ENCODE assay signal across 22 cellular contexts in genomic region chr2:59936031-59936430, GRCh38.
DNase-seq lines count a peak whose midpoint lies in the region; ATAC-seq, FAIRE-seq and TF ChIP-seq lines count a peak whose summit lies in the region.
"Had no signal": no experiment of that assay in that cellular context is flagged by ENCODE, and none has a peak within 500 bp of the region (broad histone marks: within the 10 kb centered on the region; RNA-seq: fewer than 3 reads in every experiment).

No MANE protein-coding gene starts in this region.

- peak; percentile 14 for FAIRE-seq in GM12892 (lab: Jason Lieb, UNC)
- FAIRE-seq: D721Med, H1 had no signal

- DNase-seq in GM12892 (ENCODE audit: insufficient read length): no peak
- DNase-seq in NCI-H128 (lab: John Stamatoyannopoulos, UW; ENCODE audit: unreplicated experiment): peak; percentile 74
- peak; percentile 11 for DNase-seq in NCI-H69 (lab: John Stamatoyannopoulos, UW)
- peak; percentile 78 for DNase-seq in pons (ENCODE audit: low spot score)
- DNase-seq in stimulated activated CD4-positive, alpha-beta T cell treated with anti-CD3 and anti-CD28 coated beads, Interleukin-4, amount 100 ng/mL, for 24 hours: no peak
- no peak for DNase-seq in NCI-H2196 (lab: John Stamatoyannopoulos, UW; ENCODE audit: unreplicated experiment)
- DNase-seq: BE2C; CD4-positive, alpha-beta T cell; GF-D8; HFFc6; Karpas-422; MG63; NCI-H1436; NCI-H2029 treated with DMSO at 0.1 percent for 48 hours; NCI-H446; NCI-H82; T-cell had no signal

- no peak for ATAC-seq in GM21717 (IDR thresholded peaks at IDR 0.05; ENCODE audit: unreplicated experiment)
- ATAC-seq: Panc1, Right ventricle myocardium inferior, T-cell had no signal

- TF ChIP-seq POLR2A in GM12892 (IDR thresholded peaks at IDR 0.05; ENCODE audit: low read depth, low read length): no peak

Comparison
In these comparisons a context has a peak if more than half of its experiments do, and no peak if none do; other contexts are left out.
1. DNase-seq: peak in NCI-H128 (single experiment), NCI-H69 (single experiment) and pons (single experiment); none in GM12892 (single experiment), stimulated activated CD4-positive, alpha-beta T cell treated with anti-CD3 and anti-CD28 coated beads, Interleukin-4, amount 100 ng/mL, for 24 hours (single experiment) and NCI-H2196 (single experiment).